13 cellular contexts compared by ENCODE assay signal in genomic region chr21:15682977-15683376, GRCh38. TPM values are rescaled to one million over a fixed set of nuclear protein-coding genes. Genes with fewer than 3 reads are reported as not detected.
DNase-seq lines count a peak whose midpoint lies in the region; ATAC-seq and TF ChIP-seq lines count a peak whose summit lies in the region.
"Had no signal": no experiment of that assay in that cellular context is flagged by ENCODE, and none has a peak within 500 bp of the region (broad histone marks: within the 10 kb centered on the region; RNA-seq: fewer than 3 reads in every experiment).

No MANE protein-coding gene starts in this region.

- in situ Hi-C loops in GM23248 (cut with MboI) = no loop called here

- H3K4me3 Mint-ChIP-seq in progenitor cell of endocrine pancreas (ENCODE audit: low read depth) = no peak overlapping the region
- H3K4me3 Mint-ChIP-seq: activated naive CD4-positive, alpha-beta T cell treated with anti-CD3 and anti-CD28 coated beads, Interleukin-2, amount 10 ng/mL, durations not matched to agents 7 days and 5 days; neural progenitor cell had no signal

- H3K27ac ChIP-seq in GM23248 (peak overlapping the region; percentile 41), neutrophil (peak overlapping the region; percentile 85), Karpas-422 (ENCODE audit: low read length) (no peak overlapping the region)
- H3K27ac ChIP-seq: neural progenitor cell had no signal

- TF ChIP-seq CTCF in epithelial cell of esophagus (IDR thresholded peaks at IDR 0.05; ENCODE audit: insufficient read depth, low read depth, low read length, missing control alignments) (no peak), neutrophil (IDR thresholded peaks at IDR 0.05) (no peak), progenitor cell of endocrine pancreas (IDR thresholded peaks at IDR 0.05; ENCODE audit: unreplicated experiment) (no peak)

- DNase-seq in GM23248 = peak; percentile 65
- peak; percentile 40 to 81 for DNase-seq in NOMO-1 (lab: John Stamatoyannopoulos, UW; ENCODE audit: unreplicated experiment in 2 of 2)
- peak; percentile 81 for DNase-seq in epithelial cell of esophagus (ENCODE audit: low read depth)
- DNase-seq in progenitor cell of endocrine pancreas (ENCODE audit: low spot score, unreplicated experiment) = no peak
- DNase-seq in NCI-H187 (lab: John Stamatoyannopoulos, UW) = no peak
- no peak for DNase-seq in left lobe of liver (ENCODE audit: low spot score)
- no peak for DNase-seq in Karpas-422
- DNase-seq: activated naive CD4-positive, alpha-beta T cell treated with anti-CD3 and anti-CD28 coated beads, Interleukin-2, amount 10 ng/mL, durations not matched to agents 7 days and 5 days; effector CD4-positive, alpha-beta T cell; NCI-H1105 treated with DMSO at 0.1 percent for 48 hours; stimulated activated naive CD4-positive, alpha-beta T cell had no signal

- H4K20me1 ChIP-seq in GM23248 (ENCODE audit: insufficient read depth) (no peaks in the 10 kb centered on the region), Karpas-422 (ENCODE audit: insufficient read depth, low read depth, low read length) (no peaks in the 10 kb centered on the region)

- H3K4me1 ChIP-seq in GM23248 (ENCODE audit: insufficient read depth) (peaks cover 25% of the 10 kb centered on the region), neutrophil (ENCODE audit: control insufficient read depth in 1 of 2, insufficient read depth in 1 of 2, low read depth in 1 of 2, low read length in 1 of 2) (peaks cover 47 to 51% of the 10 kb centered on the region in 2 experiments), Karpas-422 (ENCODE audit: low read length) (no peaks in the 10 kb centered on the region)
- H3K4me1 ChIP-seq: neural progenitor cell had no signal

- ATAC-seq in left lobe of liver = no peak

- H3K4me2 ChIP-seq in GM23248 (ENCODE audit: unreplicated experiment) (peak overlapping the region; percentile 20), Karpas-422 (ENCODE audit: low read depth, low read length, poor library complexity, severe bottlenecking) (no peak overlapping the region)
- H3K4me2 ChIP-seq: neural progenitor cell had no signal

- no peaks in the 10 kb centered on the region for H3K27me3 Mint-ChIP-seq in progenitor cell of endocrine pancreas
- H3K27me3 Mint-ChIP-seq: activated naive CD4-positive, alpha-beta T cell treated with anti-CD3 and anti-CD28 coated beads, Interleukin-2, amount 10 ng/mL, durations not matched to agents 7 days and 5 days had no signal

- H3F3A ChIP-seq in GM23248 (ENCODE audit: insufficient read depth) = peaks cover 29% of the 10 kb centered on the region

- 22 to 25% methylated on average over 2 of the region's 2 CpGs for WGBS in GM23248 (ENCODE audit: low coverage in 1 of 2, low lambda C conversion rate in 2 of 2, missing lambda C conversion rate in 2 of 2), 2 experiments

- H3K9ac ChIP-seq in GM23248 (no peak overlapping the region), Karpas-422 (ENCODE audit: low read length) (no peak overlapping the region)
- H3K9ac ChIP-seq: neural progenitor cell had no signal

- H3K27ac Mint-ChIP-seq in progenitor cell of endocrine pancreas = no peak overlapping the region
- H3K27ac Mint-ChIP-seq: activated naive CD4-positive, alpha-beta T cell treated with anti-CD3 and anti-CD28 coated beads, Interleukin-2, amount 10 ng/mL, durations not matched to agents 7 days and 5 days; neural progenitor cell had no signal

- H3K79me2 ChIP-seq in GM23248 (ENCODE audit: insufficient read depth) (no peaks in the 10 kb centered on the region), Karpas-422 (ENCODE audit: low read length) (no peaks in the 10 kb centered on the region)

- H3K9me2 ChIP-seq in GM23248 (ENCODE audit: insufficient read depth) = no peaks in the 10 kb centered on the region
- no peaks in the 10 kb centered on the region for H3K9me2 ChIP-seq in Karpas-422 (replicated peaks; ENCODE audit: insufficient read depth, low read length)

- no peaks in the 10 kb centered on the region for H3K4me1 Mint-ChIP-seq in progenitor cell of endocrine pancreas (ENCODE audit: low read depth)
- H3K4me1 Mint-ChIP-seq: neural progenitor cell had no signal

- H3K9me3 Mint-ChIP-seq in progenitor cell of endocrine pancreas (ENCODE audit: low read depth) = no peaks in the 10 kb centered on the region
- H3K9me3 Mint-ChIP-seq: activated naive CD4-positive, alpha-beta T cell treated with anti-CD3 and anti-CD28 coated beads, Interleukin-2, amount 10 ng/mL, durations not matched to agents 7 days and 5 days; neural progenitor cell had no signal

- no peaks in the 10 kb centered on the region for H3K36me3 ChIP-seq in GM23248 (ENCODE audit: low read depth)
- no peaks in the 10 kb centered on the region for H3K36me3 ChIP-seq in neutrophil
- H3K36me3 ChIP-seq in Karpas-422 (ENCODE audit: insufficient read depth, low read length) = no peaks in the 10 kb centered on the region
- H3K36me3 ChIP-seq: neural progenitor cell had no signal

- H3K9me3 ChIP-seq in GM23248 (ENCODE audit: low read depth) (no peaks in the 10 kb centered on the region), neutrophil (no peaks in the 10 kb centered on the region), Karpas-422 (ENCODE audit: low read length) (no peaks in the 10 kb centered on the region)

- H3K27me3 ChIP-seq in GM23248 (replicated peaks; ENCODE audit: insufficient read depth) (no peaks in the 10 kb centered on the region), neutrophil (no peaks in the 10 kb centered on the region), Karpas-422 (ENCODE audit: low read length) (no peaks in the 10 kb centered on the region)
- H3K27me3 ChIP-seq: neural progenitor cell had no signal

- H2AFZ ChIP-seq in GM23248 (peak overlapping the region; percentile 74), Karpas-422 (ENCODE audit: low read length) (no peak overlapping the region)

- no peaks in the 10 kb centered on the region for H3K36me3 Mint-ChIP-seq in progenitor cell of endocrine pancreas (ENCODE audit: insufficient read depth)
- H3K36me3 Mint-ChIP-seq: activated naive CD4-positive, alpha-beta T cell treated with anti-CD3 and anti-CD28 coated beads, Interleukin-2, amount 10 ng/mL, durations not matched to agents 7 days and 5 days; neural progenitor cell had no signal

- no peak overlapping the region for H3K4me3 ChIP-seq in GM23248
- H3K4me3 ChIP-seq in epithelial cell of esophagus (ENCODE audit: low read length) = no peak overlapping the region
- H3K4me3 ChIP-seq in neutrophil (ENCODE audit: low read depth in 1 of 2, low read length in 1 of 2) = no peak overlapping the region
- H3K4me3 ChIP-seq in Karpas-422 (ENCODE audit: low read length) = no peak overlapping the region
- H3K4me3 ChIP-seq: neural progenitor cell had no signal

RNA-seq across cellular contexts. Expression of gene USP25, which starts 46.8 kb away (rescaled TPM):
- total RNA-seq in GM23248 (2014; rRNA removed; shearing (Covaris generic)) = 36.0 and 41.5 TPM in 2 replicates
- polyA plus RNA-seq in GM23248 (2016; fragmentation: Nextera tagmentation; extraction: Ambion mirVana) = 5.8 and 8.0 TPM in 2 replicates
- 48.8 and 50.3 TPM in 2 replicates for total RNA-seq in progenitor cell of endocrine pancreas
- 17.2 TPM for total RNA-seq in left lobe of liver
- 78.6 and 120 TPM in 2 replicates for total RNA-seq in Karpas-422 (2014; rRNA removed; shearing (Covaris generic); ENCODE audit: low replicate concordance)

Comparison
In these comparisons a context has a peak if more than half of its experiments do, and no peak if none do; other contexts are left out.
1. DNase-seq: peak in GM23248 (single experiment), NOMO-1 (2 of 2) and epithelial cell of esophagus (single experiment); none in progenitor cell of endocrine pancreas (single experiment), NCI-H187 (0 of 2), left lobe of liver (single experiment) and Karpas-422 (single experiment).